In genomic region chr3:161406594-161407555, GRCh38 we compare ENCODE assay signal across 25 cellular contexts. TPM values are rescaled to one million over a fixed set of nuclear protein-coding genes. Genes with fewer than 3 reads are reported as not detected.
DNase-seq lines count a peak whose midpoint lies in the region; ATAC-seq, FAIRE-seq and TF ChIP-seq lines count a peak whose summit lies in the region.
"Had no signal": no experiment of that assay in that cellular context is flagged by ENCODE, and none has a peak within 500 bp of the region (broad histone marks: within the 10 kb centered on the region; RNA-seq: fewer than 3 reads in every experiment).

No MANE protein-coding gene starts in this region.

- FAIRE-seq in D721Med (lab: Jason Lieb, UNC), result no peak
- FAIRE-seq: GM12892, urothelium cell line had no signal

- DNase-seq in activated CD4-positive, alpha-beta T cell treated with anti-CD3 and anti-CD28 coated beads, Interleukin-2, amount 10 ng/mL, durations not matched to agents 24 days and 14 days, result peak; percentile 55
- no peak for DNase-seq in activated CD4-positive, alpha-beta T cell treated with anti-CD3 and anti-CD28 coated beads, Interleukin-2, amount 50 U/mL, for 1 hour
- DNase-seq in HT1080 (ENCODE audit: low read depth) (peak; percentile 51), T-helper 17 cell (no peak), D721Med (ENCODE audit: insufficient read length, low spot score) (no peak), Right ventricle myocardium inferior (ENCODE audit: missing footprints) (no peak), NCI-H226 (no peak)
- DNase-seq in naive thymus-derived CD8-positive, alpha-beta T cell, result peak in 5 of 10 donors; percentile 7 to 43 (median 25)
- DNase-seq: activated CD4-positive, CD25-positive, alpha-beta regulatory T cell; activated naive CD4-positive, alpha-beta T cell treated with Interleukin-2 at 50 U/mL for 16 hours; cortex of kidney; foreskin melanocyte; GDM1; mucosa of descending colon; NCI-H1048; NCI-H2107; nucleus accumbens; Right ventricle myocardium superior; sigmoid colon; stimulated activated CD4-positive, alpha-beta T cell treated with anti-CD3 and anti-CD28 coated beads, Interleukin-2, amount 100 ng/mL, for 24 hours had no signal

- POLR2A ChIA-PET in naive thymus-derived CD8-positive, alpha-beta T cell (lab: Charles Lee), result no interaction called here

- H3K4me1 Mint-ChIP-seq in activated CD4-positive, alpha-beta T cell treated with anti-CD3 and anti-CD28 coated beads, Interleukin-2, amount 10 ng/mL, durations not matched to agents 24 days and 14 days, result peaks cover 3% of the 10 kb centered on the region
- peaks cover 11% of the 10 kb centered on the region for H3K4me1 Mint-ChIP-seq in T-helper 17 cell
- peaks cover 8 to 24% (median 20%) of the 10 kb centered on the region in 4 donors for H3K4me1 Mint-ChIP-seq in naive thymus-derived CD8-positive, alpha-beta T cell
- H3K4me1 Mint-ChIP-seq: brain had no signal

- intact Hi-C loops in activated CD4-positive, alpha-beta T cell treated with anti-CD3 and anti-CD28 coated beads, Interleukin-2, amount 10 ng/mL, durations not matched to agents 24 days and 14 days (cut with micrococcal nuclease), result loop anchor here (5.0 kb wide), 2 partner anchors 135 to 450 kb away; no protein-coding TSS in a partner anchor
- intact Hi-C loops in Right ventricle myocardium inferior (cut with DNase I), result loop anchor here (10.0 kb wide), 1 partner anchor 102 kb away; no protein-coding TSS in a partner anchor

- no peaks in the 10 kb centered on the region for H3K9me3 ChIP-seq in T-helper 17 cell (ENCODE audit: control insufficient read depth, low read length, poor library complexity, severe bottlenecking)
- H3K9me3 ChIP-seq: mucosa of descending colon, sigmoid colon had no signal

- H3K9me3 Mint-ChIP-seq in activated CD4-positive, alpha-beta T cell treated with anti-CD3 and anti-CD28 coated beads, Interleukin-2, amount 10 ng/mL, durations not matched to agents 24 days and 14 days, result no peaks in the 10 kb centered on the region
- no peaks in the 10 kb centered on the region for H3K9me3 Mint-ChIP-seq in naive thymus-derived CD8-positive, alpha-beta T cell
- H3K9me3 Mint-ChIP-seq: brain; T-helper 1 cell treated with Interleukin-12 subunit alpha and Interleukin-12 subunit beta and Interleukin-4 antibody, amounts not matched to agents 30 μg/mL and 1 μg/mL, for 36 hours had no signal

- H3K36me3 Mint-ChIP-seq in activated CD4-positive, alpha-beta T cell treated with anti-CD3 and anti-CD28 coated beads, Interleukin-2, amount 10 ng/mL, durations not matched to agents 24 days and 14 days (ENCODE audit: low read depth), result no peaks in the 10 kb centered on the region
- no peaks in the 10 kb centered on the region for H3K36me3 Mint-ChIP-seq in T-helper 17 cell (ENCODE audit: low read depth)
- peaks cover 0 to 6% (median 4%) of the 10 kb centered on the region in 3 donors for H3K36me3 Mint-ChIP-seq in naive thymus-derived CD8-positive, alpha-beta T cell
- H3K36me3 Mint-ChIP-seq: brain had no signal

- TF ChIP-seq CTCF in D721Med (IDR thresholded peaks at IDR 0.05; ENCODE audit: insufficient read depth, missing control alignments), result no peak

- no peak overlapping the region for H3K27ac Mint-ChIP-seq in activated CD4-positive, alpha-beta T cell treated with anti-CD3 and anti-CD28 coated beads, Interleukin-2, amount 10 ng/mL, durations not matched to agents 24 days and 14 days
- no peak overlapping the region for H3K27ac Mint-ChIP-seq in T-helper 17 cell
- no peak overlapping the region for H3K27ac Mint-ChIP-seq in naive thymus-derived CD8-positive, alpha-beta T cell
- H3K27ac Mint-ChIP-seq: brain; T-helper 1 cell treated with Interleukin-12 subunit alpha and Interleukin-12 subunit beta and Interleukin-4 antibody, amounts not matched to agents 30 μg/mL and 1 μg/mL, for 36 hours had no signal

- peaks cover 47% of the 10 kb centered on the region for H3K27me3 Mint-ChIP-seq in activated CD4-positive, alpha-beta T cell treated with anti-CD3 and anti-CD28 coated beads, Interleukin-2, amount 10 ng/mL, durations not matched to agents 24 days and 14 days
- H3K27me3 Mint-ChIP-seq in T-helper 17 cell, result peaks cover 7% of the 10 kb centered on the region
- H3K27me3 Mint-ChIP-seq in naive thymus-derived CD8-positive, alpha-beta T cell, result peaks cover 4 to 24% (median 8%) of the 10 kb centered on the region in 5 donors
- H3K27me3 Mint-ChIP-seq: brain had no signal

- ATAC-seq in T-helper 17 cell, result peak; percentile 63
- peak; percentile 33 to 75 for ATAC-seq in naive thymus-derived CD8-positive, alpha-beta T cell
- ATAC-seq in Right ventricle myocardium inferior, result no peak
- ATAC-seq: mucosa of descending colon had no signal

- H3K4me3 Mint-ChIP-seq in activated CD4-positive, alpha-beta T cell treated with anti-CD3 and anti-CD28 coated beads, Interleukin-2, amount 10 ng/mL, durations not matched to agents 24 days and 14 days, result no peak overlapping the region
- H3K4me3 Mint-ChIP-seq in T-helper 17 cell, result no peak overlapping the region
- peak overlapping the region in 3 of 10 donors; percentile 10 to 60 (median 42) for H3K4me3 Mint-ChIP-seq in naive thymus-derived CD8-positive, alpha-beta T cell
- H3K4me3 Mint-ChIP-seq: brain; T-helper 1 cell treated with Interleukin-12 subunit alpha and Interleukin-12 subunit beta and Interleukin-4 antibody, amounts not matched to agents 30 μg/mL and 1 μg/mL, for 36 hours had no signal

RNA-seq across cellular contexts. Expression of gene SPTSSB, which starts 35.6 kb away (rescaled TPM):
- total RNA-seq in activated CD4-positive, alpha-beta T cell treated with anti-CD3 and anti-CD28 coated beads, Interleukin-2, amount 10 ng/mL, durations not matched to agents 24 days and 14 days, result not detected in 2 replicates
- total RNA-seq in HT1080 (2014; rRNA removed; shearing (Covaris generic)), result 0.23 TPM in 1 of 2 replicates, not detected in the other
- polyA plus RNA-seq in HT1080 (2015; cell fraction: cytosol; rRNA removed), result 0.02 TPM in 1 of 2 replicates, not detected in the other
- not detected in 2 replicates for polyA plus RNA-seq in HT1080 (2015; cell fraction: nucleus; rRNA removed)
- total RNA-seq in T-helper 17 cell, result under 1 TPM in 1 of 2 donors, not detected in 1; 0.32 TPM
- total RNA-seq in naive thymus-derived CD8-positive, alpha-beta T cell, result not detected
- polyA plus RNA-seq in naive thymus-derived CD8-positive, alpha-beta T cell, result under 1 TPM in 2 of 3 donors, not detected in 1; 0.16 to 0.21 TPM
- 0.57 TPM for total RNA-seq in Right ventricle myocardium inferior
- total RNA-seq: Right ventricle myocardium superior, sigmoid colon had no signal
- polyA plus RNA-seq: AG04450 had no signal

Comparison
In these comparisons a context has a peak if more than half of its experiments do, and no peak if none do; other contexts are left out.
1. DNase-seq: peak in activated CD4-positive, alpha-beta T cell treated with anti-CD3 and anti-CD28 coated beads, Interleukin-2, amount 10 ng/mL, durations not matched to agents 24 days and 14 days (single experiment) and HT1080 (single experiment); none in activated CD4-positive, alpha-beta T cell treated with anti-CD3 and anti-CD28 coated beads, Interleukin-2, amount 50 U/mL, for 1 hour (single experiment), T-helper 17 cell (0 of 3), D721Med (single experiment), Right ventricle myocardium inferior (single experiment) and NCI-H226 (single experiment).